In genomic region chr16:84236671-84237070, GRCh38 we compare ENCODE assay signal across 36 cellular contexts. TPM values are rescaled to one million over a fixed set of nuclear protein-coding genes. Genes with fewer than 3 reads are reported as not detected.
"Had no signal": no experiment of that assay in that cellular context is flagged by ENCODE, and none has a peak within 500 bp of the region (broad histone marks: within the 10 kb centered on the region; RNA-seq: fewer than 3 reads in every experiment).

No MANE protein-coding gene starts in this region.

- H3K4me3 ChIP-seq: adrenal gland, body of pancreas, breast epithelium had no signal

- ATAC-seq: activated CD8-positive, alpha-beta T cell treated with anti-CD3 and anti-CD28 coated beads for 36 hours; activated naive CD4-positive, alpha-beta T cell treated with anti-CD3 and anti-CD28 coated beads, Interleukin-2, amount 50 U/mL, for 72 hours; activated T-cell treated with anti-CD3 and anti-CD28 coated beads, Interleukin-2, amount 50 U/mL, for 4 hours; activated T-cell treated with anti-CD3 and anti-CD28 coated beads, Interleukin-2, amount 50 U/mL, for 72 hours; activated T-helper 17 cell treated with anti-CD3 and anti-CD28 coated beads, Interleukin-2, amount 50 U/mL, for 72 hours; body of pancreas had no signal

- H3K27me3 ChIP-seq: adrenal gland, body of pancreas had no signal

- DNase-seq: activated B cell treated with CpG ODN at 0.5 μM for 24 hours; activated CD4-positive, alpha-beta memory T cell treated with anti-CD3 and anti-CD28 coated beads for 36 hours; activated CD4-positive, alpha-beta T cell treated with anti-CD3 and anti-CD28 coated beads for 4 hours; activated CD4-positive, alpha-beta T cell treated with anti-CD3 and anti-CD28 coated beads, Interleukin-2, amount 10 ng/mL, durations not matched to agents 24 days and 14 days; activated CD4-positive, alpha-beta T cell treated with anti-CD3 and anti-CD28 coated beads, Interleukin-2, amount 50 U/mL, for 1 hour; activated CD4-positive, alpha-beta T cell treated with anti-CD3 and anti-CD28 coated beads, Interleukin-2, amount 50 U/mL, for 4 hours; activated CD4-positive, CD25-positive, alpha-beta regulatory T cell treated with anti-CD3 and anti-CD28 coated beads, Interleukin-2, amount 50 U/mL, for 72 hours; activated CD8-positive, alpha-beta memory T cell treated with anti-CD3 and anti-CD28 coated beads, Interleukin-2, amount 50 U/mL, for 4 hours; activated CD8-positive, alpha-beta T cell treated with anti-CD3 and anti-CD28 coated beads for 36 hours; activated effector memory CD4-positive, alpha-beta T cell treated with anti-CD3 and anti-CD28 coated beads, Interleukin-2, amount 50 U/mL, for 16 hours; activated gamma-delta T cell treated with Interleukin-2 at 50 U/mL for 16 hours; activated naive CD4-positive, alpha-beta T cell; activated naive CD4-positive, alpha-beta T cell treated with anti-CD3 and anti-CD28 coated beads for 36 hours; activated naive CD4-positive, alpha-beta T cell treated with anti-CD3 and anti-CD28 coated beads, Interleukin-2, amount 50 U/mL, for 16 hours; activated naive CD8-positive, alpha-beta T cell treated with anti-CD3 and anti-CD28 coated beads for 36 hours; activated T-cell treated with anti-CD3 and anti-CD28 coated beads for 4 hours; activated T-cell treated with anti-CD3 and anti-CD28 coated beads, Interleukin-2, amount 50 U/mL, for 1 hour; activated T-cell treated with anti-CD3 and anti-CD28 coated beads, Interleukin-2, amount 50 U/mL, for 4 hours; activated T-cell treated with anti-CD3 and anti-CD28 coated beads, Interleukin-2, amount 50 U/mL, for 72 hours; adrenal gland; amniotic stem cell; aorta; body of pancreas; brain microvascular endothelial cell; central memory CD4-positive, alpha-beta T cell; T-helper 2 cell; T-helper 9 cell had no signal

- H3K9me3 ChIP-seq: adrenal gland, body of pancreas, breast epithelium had no signal

- H3K27ac ChIP-seq: body of pancreas, brain microvascular endothelial cell, breast epithelium, VCaP had no signal

- H3K4me1 ChIP-seq: adrenal gland, body of pancreas, breast epithelium had no signal

- H3K36me3 ChIP-seq: adrenal gland, brain microvascular endothelial cell, breast epithelium had no signal

RNA-seq across cellular contexts. Expression of gene KCNG4, which starts 3.1 kb away (rescaled TPM):
- total RNA-seq: activated B cell treated with CpG ODN at 0.5 μM for 24 hours; activated CD4-positive, alpha-beta memory T cell treated with anti-CD3 and anti-CD28 coated beads for 36 hours; activated CD4-positive, alpha-beta T cell treated with anti-CD3 and anti-CD28 coated beads, Interleukin-2, amount 10 ng/mL, durations not matched to agents 24 days and 14 days; activated CD8-positive, alpha-beta memory T cell treated with anti-CD3 and anti-CD28 coated beads for 36 hours; activated CD8-positive, alpha-beta T cell treated with anti-CD3 and anti-CD28 coated beads for 36 hours; activated naive CD4-positive, alpha-beta T cell treated with anti-CD3 and anti-CD28 coated beads for 36 hours; activated naive CD4-positive, alpha-beta T cell treated with anti-CD3 and anti-CD28 coated beads, Interleukin-2, amount 50 U/mL, for 72 hours; activated naive CD8-positive, alpha-beta T cell treated with anti-CD3 and anti-CD28 coated beads for 36 hours; activated T-cell treated with anti-CD3 and anti-CD28 coated beads, Interleukin-2, amount 50 U/mL, for 4 hours; activated T-cell treated with anti-CD3 and anti-CD28 coated beads, Interleukin-2, amount 50 U/mL, for 72 hours; activated T-helper 1 cell treated with anti-CD3 and anti-CD28 coated beads, Interleukin-12 subunit alpha, Interleukin-12 subunit beta, Interleukin-2, Interleukin-4 antibody, amounts not matched to agents 30 ng/mL and 10 ng/mL and 1 ng/mL, durations not matched to agents 14 hours and 24 hours and 36 hours; activated T-helper 17 cell treated with anti-CD3 and anti-CD28 coated beads, Interleukin-2, amount 50 U/mL, for 72 hours; aorta; astrocyte; body of pancreas; breast epithelium; cardiac septum; cerebellum had no signal

RNA-seq across cellular contexts. Expression of gene ADAD2, which starts 45.7 kb away (rescaled TPM):
- total RNA-seq: activated B cell treated with CpG ODN at 0.5 μM for 24 hours; activated CD4-positive, alpha-beta T cell treated with anti-CD3 and anti-CD28 coated beads, Interleukin-2, amount 10 ng/mL, durations not matched to agents 24 days and 14 days; activated T-helper 1 cell treated with anti-CD3 and anti-CD28 coated beads, Interleukin-12 subunit alpha, Interleukin-12 subunit beta, Interleukin-2, Interleukin-4 antibody, amounts not matched to agents 30 ng/mL and 10 ng/mL and 1 ng/mL, durations not matched to agents 14 hours and 24 hours and 36 hours; activated T-helper 17 cell treated with anti-CD3 and anti-CD28 coated beads, Interleukin-2, amount 50 U/mL, for 72 hours; astrocyte; cerebellum had no signal

RNA-seq across cellular contexts. Expression of gene WFDC1, which starts 58.0 kb away (rescaled TPM):
- total RNA-seq: activated B cell treated with CpG ODN at 0.5 μM for 24 hours; activated CD4-positive, alpha-beta memory T cell treated with anti-CD3 and anti-CD28 coated beads for 36 hours; activated CD4-positive, alpha-beta T cell treated with anti-CD3 and anti-CD28 coated beads, Interleukin-2, amount 10 ng/mL, durations not matched to agents 24 days and 14 days; activated CD8-positive, alpha-beta memory T cell treated with anti-CD3 and anti-CD28 coated beads for 36 hours; activated CD8-positive, alpha-beta T cell treated with anti-CD3 and anti-CD28 coated beads for 36 hours; activated naive CD4-positive, alpha-beta T cell treated with anti-CD3 and anti-CD28 coated beads for 36 hours; activated naive CD4-positive, alpha-beta T cell treated with anti-CD3 and anti-CD28 coated beads, Interleukin-2, amount 50 U/mL, for 72 hours; activated naive CD8-positive, alpha-beta T cell treated with anti-CD3 and anti-CD28 coated beads for 36 hours; activated T-cell treated with anti-CD3 and anti-CD28 coated beads, Interleukin-2, amount 50 U/mL, for 4 hours; activated T-cell treated with anti-CD3 and anti-CD28 coated beads, Interleukin-2, amount 50 U/mL, for 72 hours; activated T-helper 1 cell treated with anti-CD3 and anti-CD28 coated beads, Interleukin-12 subunit alpha, Interleukin-12 subunit beta, Interleukin-2, Interleukin-4 antibody, amounts not matched to agents 30 ng/mL and 10 ng/mL and 1 ng/mL, durations not matched to agents 14 hours and 24 hours and 36 hours had no signal
